ENCODE assay signal across 12 cellular contexts in genomic region chr12:89117448-89118034, GRCh38.
DNase-seq lines count a peak whose midpoint lies in the region; ATAC-seq, FAIRE-seq and TF ChIP-seq lines count a peak whose summit lies in the region.
"Had no signal": no experiment of that assay in that cellular context is flagged by ENCODE, and none has a peak within 500 bp of the region (broad histone marks: within the 10 kb centered on the region; RNA-seq: fewer than 3 reads in every experiment).

No MANE protein-coding gene starts in this region.

- no peak overlapping the region for H3K9ac ChIP-seq in K562 (ENCODE audit: insufficient read depth in 1 of 2, low read depth in 2 of 2, low read length in 2 of 2)

- DNase-seq in DMS53 treated with DMSO at 0.1 percent for 48 hours (lab: John Stamatoyannopoulos, UW; ENCODE audit: unreplicated experiment) (peak; percentile 70), Kasumi-1 (lab: John Stamatoyannopoulos, UW) (peak; percentile 73 to 80), K562 (ENCODE audit: extremely low read depth in 1 of 4, low spot score in 3 of 4) (peak in 1 of 4 experiments; percentile 38), mucosa of descending colon (peak in 2 of 3 donors; percentile 30 to 31), amniotic stem cell (lab: John Stamatoyannopoulos, UW) (no peak), NCI-H2081 treated with DMSO at 0.1 percent for 48 hours (lab: John Stamatoyannopoulos, UW) (no peak)
- no peak for DNase-seq in activated CD8-positive, alpha-beta memory T cell treated with anti-CD3 and anti-CD28 coated beads for 24 hours
- no peak for DNase-seq in NK-92 treated with Interleukin-12 subunit alpha and Interleukin-12 subunit beta, amount 100 ng/mL, for 24 hours (lab: John Stamatoyannopoulos, UW)
- DNase-seq: activated CD8-positive, alpha-beta memory T cell treated with anti-CD3 and anti-CD28 coated beads, Interleukin-2, amount 10 ng/mL, durations not matched to agents 7 days and 5 days; NCI-H774; right cardiac atrium had no signal

- no peaks in the 10 kb centered on the region for H3K36me3 ChIP-seq in K562 (ENCODE audit: control insufficient read depth, insufficient read depth, low read length)
- no peaks in the 10 kb centered on the region for H3K36me3 ChIP-seq in mucosa of descending colon (ENCODE audit: low read depth)

- no peaks in the 10 kb centered on the region for H3K9me1 ChIP-seq in K562 (ENCODE audit: control insufficient read depth, insufficient read depth, low read length)

- no peaks in the 10 kb centered on the region for H3K27me3 ChIP-seq in K562 (ENCODE audit: control insufficient read depth in 2 of 2, insufficient read depth in 2 of 2, low read length in 2 of 2)

- H3K4me2 ChIP-seq in K562 (ENCODE audit: insufficient read depth, low read length): no peak overlapping the region; the same call in 1 of the 2 replicates

- POLR2A ChIA-PET in K562 (lab: Yijun Ruan, JAX): no interaction called here

- H3K4me3 ChIP-seq in K562 (no peak overlapping the region), mucosa of descending colon (no peak overlapping the region)

- in situ Hi-C loops in K562 (cut with MboI): no loop called here

- CTCF ChIA-PET in K562 (lab: Yijun Ruan, JAX; ENCODE audit: low intra/inter-chr PET ratio): no interaction called here

- ATAC-seq in K562 (no peak), mucosa of descending colon (peak; percentile 86)
- ATAC-seq: activated CD8-positive, alpha-beta memory T cell treated with anti-CD3 and anti-CD28 coated beads, Interleukin-2, amount 10 ng/mL, durations not matched to agents 7 days and 5 days had no signal

- H2AFZ ChIP-seq in K562 (ENCODE audit: low read depth, low read length): no peak overlapping the region

- TF ChIP-seq EP300 in K562 (IDR thresholded peaks at IDR 0.05; ENCODE audit: low read length): peak; percentile 48; the same call in 1 of the 2 replicates

- no peak for TF ChIP-seq POLR2A in K562 (conservative IDR thresholded peaks at IDR 0.05)

- H3K9me3 ChIP-seq in K562 (replicated peaks; ENCODE audit: control insufficient read depth, insufficient read depth, low read depth, low read length) (no peaks in the 10 kb centered on the region), mucosa of descending colon (no peaks in the 10 kb centered on the region)

- intact Hi-C loops in K562 (cut with micrococcal nuclease): no loop called here
- intact Hi-C loops in mucosa of descending colon (cut with DNase I, micrococcal nuclease): no loop called here

- 0% methylated on average over 2 of the region's 2 CpGs for WGBS in K562 (ENCODE audit: insufficient coverage, low coverage, missing lambda C conversion rate)

- peak in 1 of 2 experiments; percentile 40; a peak in 3 of 4 replicates for TF ChIP-seq RAD21 in K562 (CRISPR knock-in tag; conservative IDR thresholded peaks at IDR 0.05 in 1 of 2, IDR thresholded peaks at IDR 0.05 in 1 of 2)

- no peaks in the 10 kb centered on the region for H3K79me2 ChIP-seq in K562 (ENCODE audit: control insufficient read depth, insufficient read depth, low read length)

- H3K4me1 ChIP-seq in K562 (replicated peaks in 1 of 2; ENCODE audit: control insufficient read depth in 2 of 2, insufficient read depth in 2 of 2, low read length in 2 of 2) (no peaks in the 10 kb centered on the region; a peak in 1 of 5 replicates), mucosa of descending colon (ENCODE audit: low read depth) (no peaks in the 10 kb centered on the region)

- no peak for FAIRE-seq in K562 (lab: Jason Lieb, UNC)
- FAIRE-seq: colon had no signal

- BruUV-seq in K562 (replicated peaks; lab: Mats Ljungman, UMichigan): no TSS peak

- H4K20me1 ChIP-seq in K562 (replicated peaks; ENCODE audit: control insufficient read depth, insufficient read depth, low read length): no peaks in the 10 kb centered on the region

- H3K27ac ChIP-seq in K562 (ENCODE audit: extremely low read depth, low read depth, low read length): peak overlapping the region; percentile 38; the same call in 1 of the 3 replicates

- no peak for TF ChIP-seq CTCF in K562 (IDR thresholded peaks at IDR 0.05 in 2 of 3, conservative IDR thresholded peaks at IDR 0.05 in 1 of 3; ENCODE audit: insufficient read depth in 2 of 3, low read depth in 1 of 3, low read length in 3 of 3)
- TF ChIP-seq CTCF in mucosa of descending colon (IDR thresholded peaks at IDR 0.05): no peak

TF ChIP-seq in K562, 482 proteins besides CTCF, POLR2A, EP300 and RAD21 (continues in another document):
- TF ChIP-seq IFI16 (CRISPR knock-in tag; IDR thresholded peaks at IDR 0.05): no peak
- peak; percentile 61; the same call in 1 of the 2 replicates for TF ChIP-seq SOX6 (IDR thresholded peaks at IDR 0.05)
- no peak for TF ChIP-seq NR2C1 (IDR thresholded peaks at IDR 0.05)
- TF ChIP-seq NR2C1 (tag; IDR thresholded peaks at IDR 0.05): peak; percentile 86
- 0 out of 6 replicates have a peak, but pooled peaks of 1 of the 3 experiments have one; percentile 23 for TF ChIP-seq ZBTB11 (CRISPR knock-in tag; IDR thresholded peaks at IDR 0.05)
- 0 out of 4 replicates have a peak, but pooled peaks of 1 of the 2 experiments have one; percentile 23 for TF ChIP-seq RCOR1 (IDR thresholded peaks at IDR 0.05; ENCODE audit: borderline replicate concordance in 1 of 2, low read depth in 2 of 2, low read length in 2 of 2)
- TF ChIP-seq DEAF1 (CRISPR knock-in tag; IDR thresholded peaks at IDR 0.05): no peak
- TF ChIP-seq HMGN3 (IDR thresholded peaks at IDR 0.05; ENCODE audit: borderline replicate concordance, extremely low read depth, insufficient read length, low read depth, low read length): no peak
- TF ChIP-seq CREB1 (IDR thresholded peaks at IDR 0.05): no peak
- peak; percentile 59; the same call in 1 of the 2 replicates for TF ChIP-seq CREB1 (CRISPR knock-in tag; IDR thresholded peaks at IDR 0.05)
- no peak for TF ChIP-seq RBFOX2 (IDR thresholded peaks at IDR 0.05; ENCODE audit: low read depth, low read length)
- peak; percentile 78 for TF ChIP-seq ZBTB17 (CRISPR knock-in tag; IDR thresholded peaks at IDR 0.05)
- TF ChIP-seq RNF219 (CRISPR knock-in tag; IDR thresholded peaks at IDR 0.05): 0 out of 2 replicates have a peak, but pooled peaks have one; percentile 21
- TF ChIP-seq NR2C2 (CRISPR knock-in tag; IDR thresholded peaks at IDR 0.05): no peak
- TF ChIP-seq NR2C2 (tag; IDR thresholded peaks at IDR 0.05): peak; percentile 66
- peak; percentile 32; the same call in 1 of the 2 replicates for TF ChIP-seq NFIC (IDR thresholded peaks at IDR 0.05)
- peak; percentile 72 for TF ChIP-seq ZNF766 (CRISPR knock-in tag; conservative IDR thresholded peaks at IDR 0.05)

Comparison
In these comparisons a context has a peak if more than half of its experiments do, and no peak if none do; other contexts are left out.
1. DNase-seq: peak in DMS53 treated with DMSO at 0.1 percent for 48 hours (single experiment), Kasumi-1 (2 of 2) and mucosa of descending colon (2 of 3); none in amniotic stem cell (single experiment), activated CD8-positive, alpha-beta memory T cell treated with anti-CD3 and anti-CD28 coated beads for 24 hours (single experiment), NCI-H2081 treated with DMSO at 0.1 percent for 48 hours (single experiment) and NK-92 treated with Interleukin-12 subunit alpha and Interleukin-12 subunit beta, amount 100 ng/mL, for 24 hours (single experiment).